In the genomic region with DNA sequence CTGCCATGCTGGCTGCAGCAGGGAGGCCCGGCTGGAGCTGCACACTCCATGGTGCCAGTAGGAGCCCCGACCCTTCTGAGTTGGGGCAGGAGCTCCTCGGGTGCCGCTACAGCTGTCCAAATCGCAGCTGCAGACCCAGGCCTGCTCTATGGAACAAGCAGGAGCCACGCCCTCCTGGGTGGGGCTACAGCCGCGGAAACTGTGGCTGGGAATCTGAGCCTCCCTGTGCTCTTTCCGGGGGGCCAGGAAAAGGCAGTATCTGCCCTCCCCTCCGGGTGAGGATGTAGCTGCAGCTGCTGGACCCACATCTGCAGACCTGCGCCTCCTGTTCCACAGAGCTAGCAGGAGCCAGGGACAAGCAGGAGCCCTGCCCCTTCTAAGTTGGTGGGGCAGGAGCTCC, we compare ENCODE assay signal across 19 cellular contexts.
DNase-seq lines count a peak whose midpoint lies in the region; ATAC-seq and TF ChIP-seq lines count a peak whose summit lies in the region.
"Had no signal": no experiment of that assay in that cellular context is flagged by ENCODE, and none has a peak within 500 bp of the region (broad histone marks: within the 10 kb centered on the region; RNA-seq: fewer than 3 reads in every experiment).

No MANE protein-coding gene starts in this region.

- no peaks in the 10 kb centered on the region for H3K27me3 Mint-ChIP-seq in activated T-helper 2 cell treated with anti-CD3 and anti-CD28 coated beads, Interferon-gamma antibody, Interleukin-2, Interleukin-4, amounts not matched to agents 10 μg/mL and 5 μg/mL and 100 μg/mL, durations not matched to agents 14 hours and 24 hours and 36 hours (ENCODE audit: low read depth)
- H3K27me3 Mint-ChIP-seq: CD4-positive, CD25-positive, alpha-beta regulatory T cell had no signal

- no peaks in the 10 kb centered on the region for H3K36me3 Mint-ChIP-seq in activated T-helper 2 cell treated with anti-CD3 and anti-CD28 coated beads, Interferon-gamma antibody, Interleukin-2, Interleukin-4, amounts not matched to agents 10 μg/mL and 5 μg/mL and 100 μg/mL, durations not matched to agents 14 hours and 24 hours and 36 hours (ENCODE audit: low read depth)
- H3K36me3 Mint-ChIP-seq: CD4-positive, CD25-positive, alpha-beta regulatory T cell; CD8-positive, alpha-beta memory T cell had no signal

- no peak for TF ChIP-seq POLR2A in gastroesophageal sphincter (IDR thresholded peaks at IDR 0.05)
- TF ChIP-seq POLR2A in testis (IDR thresholded peaks at IDR 0.05), result no peak

- no peaks in the 10 kb centered on the region for H3K27me3 ChIP-seq in SJCRH30
- H3K27me3 ChIP-seq in gastroesophageal sphincter, result no peaks in the 10 kb centered on the region
- H3K27me3 ChIP-seq in testis, result no peaks in the 10 kb centered on the region
- H3K27me3 ChIP-seq: BE2C had no signal

- DNase-seq in NCI-H69 (lab: John Stamatoyannopoulos, UW), result peak; percentile 57
- peak; percentile 81 to 85 for DNase-seq in SJCRH30
- peak; percentile 19 for DNase-seq in testis
- DNase-seq in activated T-helper 2 cell treated with anti-CD3 and anti-CD28 coated beads, Interferon-gamma antibody, Interleukin-2, Interleukin-4, amounts not matched to agents 10 μg/mL and 5 μg/mL and 100 μg/mL, durations not matched to agents 14 hours and 24 hours and 36 hours (ENCODE audit: low spot score), result no peak
- DNase-seq in activated CD4-positive, CD25-positive, alpha-beta regulatory T cell treated with anti-CD3 and anti-CD28 coated beads, Interleukin-2, amount 50 U/mL, for 72 hours, result no peak
- DNase-seq: ACHN; C1 segment of cervical spinal cord; CD4-positive, CD25-positive, alpha-beta regulatory T cell; CD8-positive, alpha-beta memory T cell; COR-L47; DMS 273 treated with DMSO at 0.1 percent for 48 hours; DMS53; DND-41; EL had no signal

- H3K36me3 ChIP-seq in SJCRH30 (no peaks in the 10 kb centered on the region), gastroesophageal sphincter (no peaks in the 10 kb centered on the region), testis (ENCODE audit: low read depth, missing control alignments) (no peaks in the 10 kb centered on the region)
- H3K36me3 ChIP-seq: BE2C, HAP-1 had no signal

- peak; percentile 36 for ATAC-seq in gastroesophageal sphincter
- no peak for ATAC-seq in GM21360 (IDR thresholded peaks at IDR 0.05; ENCODE audit: unreplicated experiment)
- ATAC-seq: GM12878 had no signal

- no peak overlapping the region for H3K4me3 Mint-ChIP-seq in activated T-helper 2 cell treated with anti-CD3 and anti-CD28 coated beads, Interferon-gamma antibody, Interleukin-2, Interleukin-4, amounts not matched to agents 10 μg/mL and 5 μg/mL and 100 μg/mL, durations not matched to agents 14 hours and 24 hours and 36 hours (ENCODE audit: low read depth)
- H3K4me3 Mint-ChIP-seq: CD4-positive, CD25-positive, alpha-beta regulatory T cell; CD8-positive, alpha-beta memory T cell had no signal

- intact Hi-C loops in testis (cut with DNase I; ENCODE audit: low total_unique reads), result no loop called here
- intact Hi-C loops in activated T-helper 2 cell treated with anti-CD3 and anti-CD28 coated beads, Interferon-gamma antibody, Interleukin-2, Interleukin-4, amounts not matched to agents 10 μg/mL and 5 μg/mL and 100 μg/mL, durations not matched to agents 14 hours and 24 hours and 36 hours (cut with micrococcal nuclease), result no loop called here

- no peak overlapping the region for H3K27ac ChIP-seq in SJCRH30
- H3K27ac ChIP-seq in gastroesophageal sphincter, result no peak overlapping the region
- H3K27ac ChIP-seq in testis, result no peak overlapping the region

- WGBS in gastroesophageal sphincter (ENCODE audit: low coverage in 1 of 2), 2 donors, result 93 to 100% methylated on average over 2 to 4 of the region's 11 CpGs
- 69 to 75% methylated on average over 11 of the region's 11 CpGs for WGBS in testis, 2 donors

- TF ChIP-seq CTCF in gastroesophageal sphincter (IDR thresholded peaks at IDR 0.05) (no peak), testis (IDR thresholded peaks at IDR 0.05) (no peak)

- no peaks in the 10 kb centered on the region for H3K9me3 Mint-ChIP-seq in activated T-helper 2 cell treated with anti-CD3 and anti-CD28 coated beads, Interferon-gamma antibody, Interleukin-2, Interleukin-4, amounts not matched to agents 10 μg/mL and 5 μg/mL and 100 μg/mL, durations not matched to agents 14 hours and 24 hours and 36 hours
- H3K9me3 Mint-ChIP-seq: CD8-positive, alpha-beta memory T cell had no signal

- no peaks in the 10 kb centered on the region for H3K4me1 Mint-ChIP-seq in activated T-helper 2 cell treated with anti-CD3 and anti-CD28 coated beads, Interferon-gamma antibody, Interleukin-2, Interleukin-4, amounts not matched to agents 10 μg/mL and 5 μg/mL and 100 μg/mL, durations not matched to agents 14 hours and 24 hours and 36 hours (ENCODE audit: low read depth)
- H3K4me1 Mint-ChIP-seq: CD4-positive, CD25-positive, alpha-beta regulatory T cell; CD8-positive, alpha-beta memory T cell had no signal

- H3K9me3 ChIP-seq in SJCRH30 (replicated peaks), result 0 out of 2 replicates have a peak, but pooled peaks cover 6% of the 10 kb centered on the region
- H3K9me3 ChIP-seq in gastroesophageal sphincter, result no peaks in the 10 kb centered on the region
- H3K9me3 ChIP-seq in testis, result no peaks in the 10 kb centered on the region
- H3K9me3 ChIP-seq: BE2C, HAP-1 had no signal

- no peak for TF ChIP-seq EP300 in gastroesophageal sphincter (IDR thresholded peaks at IDR 0.05)

- peak overlapping the region; percentile 16; the same call in 1 of the 2 replicates for H3K4me3 ChIP-seq in SJCRH30
- no peak overlapping the region for H3K4me3 ChIP-seq in gastroesophageal sphincter
- peak overlapping the region in 1 of 2 donors; percentile 39 for H3K4me3 ChIP-seq in testis
- H3K4me3 ChIP-seq: GM12878, HAP-1 had no signal

- no peak overlapping the region for H3K27ac Mint-ChIP-seq in activated T-helper 2 cell treated with anti-CD3 and anti-CD28 coated beads, Interferon-gamma antibody, Interleukin-2, Interleukin-4, amounts not matched to agents 10 μg/mL and 5 μg/mL and 100 μg/mL, durations not matched to agents 14 hours and 24 hours and 36 hours
- H3K27ac Mint-ChIP-seq: CD4-positive, CD25-positive, alpha-beta regulatory T cell; CD8-positive, alpha-beta memory T cell had no signal

- peaks cover 9% of the 10 kb centered on the region; the same call in 1 of the 2 replicates for H3K4me1 ChIP-seq in SJCRH30
- H3K4me1 ChIP-seq in gastroesophageal sphincter, result no peaks in the 10 kb centered on the region
- H3K4me1 ChIP-seq in testis, result no peaks in the 10 kb centered on the region
- H3K4me1 ChIP-seq: BE2C, HAP-1 had no signal

Comparison
In these comparisons a context has a peak if more than half of its experiments do, and no peak if none do; other contexts are left out.
1. DNase-seq: peak in NCI-H69 (single experiment), SJCRH30 (2 of 2) and testis (single experiment); none in activated T-helper 2 cell treated with anti-CD3 and anti-CD28 coated beads, Interferon-gamma antibody, Interleukin-2, Interleukin-4, amounts not matched to agents 10 μg/mL and 5 μg/mL and 100 μg/mL, durations not matched to agents 14 hours and 24 hours and 36 hours (single experiment) and activated CD4-positive, CD25-positive, alpha-beta regulatory T cell treated with anti-CD3 and anti-CD28 coated beads, Interleukin-2, amount 50 U/mL, for 72 hours (single experiment).